Comparison of ENCODE assay signal across 1 cellular context in genomic region chr1:88697503-88697902, GRCh38.
TF ChIP-seq lines count a peak whose summit lies in the region.

No MANE protein-coding gene starts in this region.

TF ChIP-seq in GM23338, 12 proteins besides CTCF, POLR2A, EP300 and RAD21:
- TF ChIP-seq POLR2AphosphoS5 (IDR thresholded peaks at IDR 0.05; ENCODE audit: low read depth) (no peak), NANOG (IDR thresholded peaks at IDR 0.05; ENCODE audit: borderline replicate concordance) (no peak), CREB1 (CRISPR knock-in tag; IDR thresholded peaks at IDR 0.05; ENCODE audit: low read depth) (no peak), JUNB (IDR thresholded peaks at IDR 0.05; ENCODE audit: unreplicated experiment) (no peak), ZNF114 (CRISPR knock-in tag; IDR thresholded peaks at IDR 0.05) (no peak), EZH2 (IDR thresholded peaks at IDR 0.05; ENCODE audit: low read depth, unreplicated experiment) (no peak), ZNF331 (CRISPR knock-in tag; IDR thresholded peaks at IDR 0.05; ENCODE audit: low read depth) (no peak), ETS1 (IDR thresholded peaks at IDR 0.05) (no peak), ZNF462 (CRISPR knock-in tag; IDR thresholded peaks at IDR 0.05) (no peak), STAT1 (IDR thresholded peaks at IDR 0.05; ENCODE audit: unreplicated experiment) (no peak), REST (IDR thresholded peaks at IDR 0.05; ENCODE audit: unreplicated experiment) (no peak)
